ENCODE assay signal across 9 cellular contexts in genomic region chr13:49669735-49670309, GRCh38. TPM values are rescaled to one million over a fixed set of nuclear protein-coding genes. Genes with fewer than 3 reads are reported as not detected.
A peak's percentile ranks its signal among the peaks of the same experiment; 100 is the strongest.
DNase-seq lines count a peak whose midpoint lies in the region; ATAC-seq and TF ChIP-seq lines count a peak whose summit lies in the region.
"Had no signal": no experiment of that assay in that cellular context is flagged by ENCODE, and none has a peak within 500 bp of the region (broad histone marks: within the 10 kb centered on the region; RNA-seq: fewer than 3 reads in every experiment).

No MANE protein-coding gene starts in this region.

- in situ Hi-C loops in astrocyte of the spinal cord (cut with HindIII; ENCODE audit: low sequenced_read_pairs) = no loop called here

- no peak overlapping the region for H3K4me3 ChIP-seq in astrocyte of the spinal cord (ENCODE audit: low read depth, low read length)
- no peak overlapping the region for H3K4me3 ChIP-seq in spleen
- H3K4me3 ChIP-seq: BLaER1 treated with 17β-estradiol and CSF1 and Interleukin-3, amounts not matched to agents 10 nM and 100 nM had no signal

- TF ChIP-seq CTCF in astrocyte of the spinal cord (IDR thresholded peaks at IDR 0.05; ENCODE audit: low read depth, low read length) (peak; percentile 87), spleen (IDR thresholded peaks at IDR 0.05 in 8 of 11, conservative IDR thresholded peaks at IDR 0.05 in 3 of 11) (peak in 9 of 11 experiments; percentile 17 to 71 (median 32))

- H3K9me3 ChIP-seq in spleen = no peaks in the 10 kb centered on the region
- H3K9me3 ChIP-seq: BLaER1 treated with 17β-estradiol and CSF1 and Interleukin-3, amounts not matched to agents 10 nM and 100 nM had no signal

- H3K27me3 ChIP-seq in spleen (replicated peaks in 1 of 7) = no peaks in the 10 kb centered on the region
- H3K27me3 ChIP-seq: BLaER1 treated with 17β-estradiol and CSF1 and Interleukin-3, amounts not matched to agents 10 nM and 100 nM had no signal

- ATAC-seq in HG02852 (IDR thresholded peaks at IDR 0.05; ENCODE audit: unreplicated experiment) = peak; percentile 72

- no peak overlapping the region for H3K27ac ChIP-seq in spleen

- WGBS in spleen, 5 donors = 49 to 78% (median 68%) methylated on average over 5 of the region's 5 CpGs

- H3K4me1 ChIP-seq in spleen = peaks cover 0 to 15% (median 0%) of the 10 kb centered on the region in 6 donors

- peaks cover 0 to 29% (median 16%) of the 10 kb centered on the region in 6 donors for H3K36me3 ChIP-seq in spleen

- DNase-seq in NCI-H2081 (lab: John Stamatoyannopoulos, UW) (peak; percentile 63 to 74), NCI-H2081 treated with DMSO at 0.1 percent for 48 hours (lab: John Stamatoyannopoulos, UW) (no peak), NCI-H748 (lab: John Stamatoyannopoulos, UW; ENCODE audit: unreplicated experiment) (peak; percentile 77), astrocyte of the spinal cord (ENCODE audit: low read depth, low spot score) (peak; percentile 79), hypothalamus (lab: John Stamatoyannopoulos, UW) (peak in 37 of 51 donors; percentile 2 to 69 (median 36)), spleen (no peak), NCI-H524 treated with DMSO at 0.1 percent for 48 hours (lab: John Stamatoyannopoulos, UW) (no peak)

- TF ChIP-seq POLR2A in spleen (IDR thresholded peaks at IDR 0.05) = no peak

- intact Hi-C loops in spleen (cut with DNase I; ENCODE audit: low total_unique reads) = loop anchor here (5.0 kb wide), 1 partner anchor 177 kb away; no protein-coding TSS in a partner anchor

RNA-seq across cellular contexts. Expression of gene EBPL, which starts 21.5 kb away (rescaled TPM):
- 10 to 100 TPM; 20.1 to 69.4 (median 26.2) TPM for total RNA-seq in spleen
- polyA plus RNA-seq in spleen = 10 to 100 TPM; 31.5 to 46.1 (median 36.1) TPM

RNA-seq across cellular contexts. Expression of gene ARL11, which starts 41.5 kb away (rescaled TPM):
- 10 to 100 TPM in 5 of 7 donors, 1 to 10 TPM in 2; 8.5 to 15.7 (median 11.7) TPM for total RNA-seq in spleen
- polyA plus RNA-seq in spleen = 10 to 100 TPM in 1 of 3 donors, 1 to 10 TPM in 2; 4.7 to 11.8 (median 8.8) TPM

Comparison
In these comparisons a context has a peak if more than half of its experiments do, and no peak if none do; other contexts are left out.
1. DNase-seq: peak in NCI-H2081 (2 of 2), NCI-H748 (single experiment), astrocyte of the spinal cord (single experiment) and hypothalamus (37 of 51); none in NCI-H2081 treated with DMSO at 0.1 percent for 48 hours (single experiment), spleen (single experiment) and NCI-H524 treated with DMSO at 0.1 percent for 48 hours (single experiment).